8 cellular contexts compared by ENCODE assay signal in genomic region chr19:17720487-17720839, GRCh38. TPM values are rescaled to one million over a fixed set of nuclear protein-coding genes. Genes with fewer than 3 reads are reported as not detected.
A peak's percentile ranks its signal among the peaks of the same experiment; 100 is the strongest.
DNase-seq lines count a peak whose midpoint lies in the region; ATAC-seq and TF ChIP-seq lines count a peak whose summit lies in the region.

No MANE protein-coding gene starts in this region.

- 21 to 31% methylated on average over 6 of the region's 6 CpGs for WGBS in thyroid gland, 2 donors

- TF ChIP-seq CTCF in lower lobe of right lung (IDR thresholded peaks at IDR 0.05) (no peak), thyroid gland (IDR thresholded peaks at IDR 0.05) (no peak)

- DNase-seq in activated CD8-positive, alpha-beta memory T cell treated with anti-CD3 and anti-CD28 coated beads, Interleukin-2, amount 10 ng/mL, durations not matched to agents 7 days and 5 days, result no peak
- DNase-seq in activated CD8-positive, alpha-beta memory T cell treated with anti-CD3 and anti-CD28 coated beads for 24 hours, result no peak
- peak; percentile 20 for DNase-seq in activated naive CD8-positive, alpha-beta T cell treated with anti-CD3 and anti-CD28 coated beads, Interleukin-2, amount 50 U/mL, for 24 hours
- DNase-seq in lower lobe of right lung (no peak), thyroid gland (no peak), NCI-H2029 (lab: John Stamatoyannopoulos, UW) (no peak)

- H3K27ac ChIP-seq in lower lobe of right lung, result peak overlapping the region; percentile 66
- peak overlapping the region in 1 of 3 donors; percentile 66 for H3K27ac ChIP-seq in thyroid gland

- intact Hi-C loops in lower lobe of right lung (cut with DNase I) (no loop called here), thyroid gland (cut with DNase I) (no loop called here)

- peak overlapping the region; percentile 61 for H3K27ac Mint-ChIP-seq in activated CD8-positive, alpha-beta memory T cell treated with anti-CD3 and anti-CD28 coated beads, Interleukin-2, amount 10 ng/mL, durations not matched to agents 7 days and 5 days
- H3K27ac Mint-ChIP-seq in activated naive CD8-positive, alpha-beta T cell treated with anti-CD3 and anti-CD28 coated beads, Interleukin-2, amount 50 U/mL, for 24 hours, result peak overlapping the region; percentile 50

- H3K4me3 Mint-ChIP-seq in activated CD8-positive, alpha-beta memory T cell treated with anti-CD3 and anti-CD28 coated beads, Interleukin-2, amount 10 ng/mL, durations not matched to agents 7 days and 5 days, result peak overlapping the region; percentile 82
- H3K4me3 Mint-ChIP-seq in activated naive CD8-positive, alpha-beta T cell treated with anti-CD3 and anti-CD28 coated beads, Interleukin-2, amount 50 U/mL, for 24 hours, result peak overlapping the region; percentile 83

- no peaks in the 10 kb centered on the region for H3K9me3 ChIP-seq in lower lobe of right lung
- no peaks in the 10 kb centered on the region for H3K9me3 ChIP-seq in thyroid gland

- TF ChIP-seq POLR2A in thyroid gland (IDR thresholded peaks at IDR 0.05), result no peak

- H3K27me3 ChIP-seq in lower lobe of right lung (ENCODE audit: low read depth) (no peaks in the 10 kb centered on the region), thyroid gland (no peaks in the 10 kb centered on the region)

- H3K36me3 ChIP-seq in lower lobe of right lung, result peaks cover 26% of the 10 kb centered on the region
- H3K36me3 ChIP-seq in thyroid gland, result no peaks in the 10 kb centered on the region

- CTCF ChIA-PET in activated CD8-positive, alpha-beta memory T cell treated with anti-CD3 and anti-CD28 coated beads, Interleukin-2, amount 10 ng/mL, durations not matched to agents 7 days and 5 days (lab: Charles Lee), result interaction anchor here (1.1 to 2.4 kb wide), 8 partner anchors 10 to 225 kb away, joined by 3 to 12 read pairs (median 5); partner anchors contain the start of gene RPL18A

- H3K27me3 Mint-ChIP-seq in activated CD8-positive, alpha-beta memory T cell treated with anti-CD3 and anti-CD28 coated beads, Interleukin-2, amount 10 ng/mL, durations not matched to agents 7 days and 5 days, result no peaks in the 10 kb centered on the region
- no peaks in the 10 kb centered on the region for H3K27me3 Mint-ChIP-seq in activated naive CD8-positive, alpha-beta T cell treated with anti-CD3 and anti-CD28 coated beads, Interleukin-2, amount 50 U/mL, for 24 hours

- ATAC-seq in activated CD8-positive, alpha-beta memory T cell treated with anti-CD3 and anti-CD28 coated beads, Interleukin-2, amount 10 ng/mL, durations not matched to agents 7 days and 5 days, result no peak
- no peak for ATAC-seq in activated naive CD8-positive, alpha-beta T cell treated with anti-CD3 and anti-CD28 coated beads, Interleukin-2, amount 50 U/mL, for 24 hours
- ATAC-seq in lower lobe of right lung (no peak), GM18517 (IDR thresholded peaks at IDR 0.05; ENCODE audit: unreplicated experiment) (no peak), HG03460 (IDR thresholded peaks at IDR 0.05; ENCODE audit: unreplicated experiment) (no peak)

- no peaks in the 10 kb centered on the region for H3K9me3 Mint-ChIP-seq in activated CD8-positive, alpha-beta memory T cell treated with anti-CD3 and anti-CD28 coated beads, Interleukin-2, amount 10 ng/mL, durations not matched to agents 7 days and 5 days (ENCODE audit: low read depth)
- H3K9me3 Mint-ChIP-seq in activated naive CD8-positive, alpha-beta T cell treated with anti-CD3 and anti-CD28 coated beads, Interleukin-2, amount 50 U/mL, for 24 hours, result no peaks in the 10 kb centered on the region

- peaks cover 57% of the 10 kb centered on the region for H3K4me1 ChIP-seq in lower lobe of right lung
- peaks cover 22 to 43% of the 10 kb centered on the region in 2 donors for H3K4me1 ChIP-seq in thyroid gland

- H3K4me1 Mint-ChIP-seq in activated CD8-positive, alpha-beta memory T cell treated with anti-CD3 and anti-CD28 coated beads, Interleukin-2, amount 10 ng/mL, durations not matched to agents 7 days and 5 days, result peaks cover 36% of the 10 kb centered on the region
- H3K4me1 Mint-ChIP-seq in activated naive CD8-positive, alpha-beta T cell treated with anti-CD3 and anti-CD28 coated beads, Interleukin-2, amount 50 U/mL, for 24 hours, result peaks cover 38% of the 10 kb centered on the region

- H3K4me3 ChIP-seq in lower lobe of right lung (peak overlapping the region; percentile 94), thyroid gland (replicated peaks in 1 of 3) (peak overlapping the region in 2 of 3 donors; percentile 69 to 93)

- H3K36me3 Mint-ChIP-seq in activated CD8-positive, alpha-beta memory T cell treated with anti-CD3 and anti-CD28 coated beads, Interleukin-2, amount 10 ng/mL, durations not matched to agents 7 days and 5 days, result peaks cover 14% of the 10 kb centered on the region
- H3K36me3 Mint-ChIP-seq in activated naive CD8-positive, alpha-beta T cell treated with anti-CD3 and anti-CD28 coated beads, Interleukin-2, amount 50 U/mL, for 24 hours (ENCODE audit: low read depth), result peaks cover 3% of the 10 kb centered on the region

RNA-seq across cellular contexts. Expression of gene MAP1S, which starts 1.2 kb away (rescaled TPM):
- 10 to 100 TPM; 67.3 to 69.1 TPM for total RNA-seq in activated CD8-positive, alpha-beta memory T cell treated with anti-CD3 and anti-CD28 coated beads, Interleukin-2, amount 10 ng/mL, durations not matched to agents 7 days and 5 days
- total RNA-seq in lower lobe of right lung (67.1 TPM), thyroid gland (10 to 100 TPM; 17.9 to 35.5 (median 27.9) TPM)

RNA-seq across cellular contexts. Expression of gene FCHO1, which starts 30.8 kb away (rescaled TPM):
- total RNA-seq in activated CD8-positive, alpha-beta memory T cell treated with anti-CD3 and anti-CD28 coated beads, Interleukin-2, amount 10 ng/mL, durations not matched to agents 7 days and 5 days, result 10 to 100 TPM; 58.4 to 70.6 TPM
- total RNA-seq in lower lobe of right lung (8.7 TPM), thyroid gland (1 to 10 TPM in 1 of 4 donors, under 1 TPM in 2, not detected in 1; 0.40 to 1.6 (median 0.67) TPM)

RNA-seq across cellular contexts. Expression of gene UNC13A, which starts 32.3 kb away (rescaled TPM):
- total RNA-seq in activated CD8-positive, alpha-beta memory T cell treated with anti-CD3 and anti-CD28 coated beads, Interleukin-2, amount 10 ng/mL, durations not matched to agents 7 days and 5 days, result under 1 TPM; 0.02 to 0.18 TPM
- total RNA-seq in lower lobe of right lung, result 0.21 TPM
- 1 to 10 TPM in 1 of 4 donors, under 1 TPM in 3; under 0.01 to 2.7 (median 0.21) TPM for total RNA-seq in thyroid gland
